Comparison of ENCODE assay signal across 12 cellular contexts in the genomic region with DNA sequence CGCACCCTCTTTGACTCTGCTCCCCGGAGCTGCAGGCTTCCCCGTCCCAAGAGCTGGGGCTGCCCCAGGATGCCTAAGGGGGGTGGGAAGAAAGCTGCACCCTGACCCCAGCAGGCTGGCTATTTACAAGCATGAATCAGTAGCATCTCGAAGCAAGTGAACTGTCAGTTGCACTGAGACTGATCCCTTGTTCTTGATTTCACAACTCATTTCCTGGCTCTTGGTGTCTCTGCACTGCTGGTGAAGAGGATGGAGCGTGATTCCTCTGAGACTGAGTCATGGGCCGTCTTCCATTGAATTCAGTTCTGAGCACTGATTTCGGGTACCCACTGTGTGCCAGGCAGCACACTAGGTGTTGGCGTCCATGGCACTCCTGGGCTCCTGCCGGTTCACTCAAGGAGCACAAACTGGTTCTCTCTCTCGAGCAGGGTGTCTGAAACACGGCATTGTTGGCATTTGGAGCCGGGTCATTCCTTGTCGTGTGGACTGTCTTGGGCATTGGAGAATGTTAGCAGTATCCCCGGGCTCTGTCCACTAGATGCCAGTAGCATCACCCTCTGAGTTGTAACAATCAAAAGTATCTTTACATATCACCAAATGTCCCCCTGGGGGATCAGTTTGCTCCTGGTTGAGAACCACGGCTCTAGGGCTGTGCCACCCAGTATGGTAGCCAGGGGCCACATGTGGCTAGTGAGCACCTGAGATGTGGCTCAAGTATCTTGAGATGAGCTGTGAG.
DNase-seq lines count a peak whose midpoint lies in the region; ATAC-seq, FAIRE-seq and TF ChIP-seq lines count a peak whose summit lies in the region.
"Had no signal": no experiment of that assay in that cellular context is flagged by ENCODE, and none has a peak within 500 bp of the region (broad histone marks: within the 10 kb centered on the region; RNA-seq: fewer than 3 reads in every experiment).

No MANE protein-coding gene starts in this region.

- H3K27ac ChIP-seq in lower lobe of right lung: peak overlapping the region; percentile 13
- H3K27ac ChIP-seq: body of pancreas had no signal

- H3K27ac Mint-ChIP-seq in type B pancreatic cell: no peak overlapping the region

- no peaks in the 10 kb centered on the region for H3K36me3 Mint-ChIP-seq in type B pancreatic cell

- H3K4me1 ChIP-seq in lower lobe of right lung: peaks cover 30% of the 10 kb centered on the region
- H3K4me1 ChIP-seq: body of pancreas had no signal

- peak; percentile 36 for TF ChIP-seq CTCF in astrocyte of the cerebellum (IDR thresholded peaks at IDR 0.05; ENCODE audit: low read depth, low read length, missing control alignments)
- no peak for TF ChIP-seq CTCF in lower lobe of right lung (IDR thresholded peaks at IDR 0.05)
- TF ChIP-seq CTCF in type B pancreatic cell (conservative IDR thresholded peaks at IDR 0.05): no peak

- no peaks in the 10 kb centered on the region for H3K9me3 ChIP-seq in lower lobe of right lung
- H3K9me3 ChIP-seq: body of pancreas had no signal

- H3K27me3 Mint-ChIP-seq in type B pancreatic cell: no peaks in the 10 kb centered on the region

- H3K4me1 Mint-ChIP-seq in type B pancreatic cell (ENCODE audit: unreplicated experiment): no peaks in the 10 kb centered on the region

- no peaks in the 10 kb centered on the region for H3K9me3 Mint-ChIP-seq in type B pancreatic cell

- in situ Hi-C loops in astrocyte of the cerebellum (cut with HindIII; ENCODE audit: low sequenced_read_pairs): no loop called here

- intact Hi-C loops in lower lobe of right lung (cut with DNase I): no loop called here

- ATAC-seq in lower lobe of right lung (peak; percentile 48 to 61), HG03045 (IDR thresholded peaks at IDR 0.05; ENCODE audit: unreplicated experiment) (no peak), HG02623 (IDR thresholded peaks at IDR 0.05; ENCODE audit: unreplicated experiment) (no peak)
- ATAC-seq: body of pancreas had no signal

- no peak overlapping the region for H3K4me3 Mint-ChIP-seq in type B pancreatic cell

- DNase-seq in AG08396 (ENCODE audit: low spot score) (peak; percentile 60), HTR-8/SVneo (ENCODE audit: insufficient read length, low spot score) (peak; percentile 80), astrocyte of the cerebellum (ENCODE audit: low read depth) (no peak), lower lobe of right lung (no peak), type B pancreatic cell (ENCODE audit: extremely low spot score, unreplicated experiment) (no peak), retina (no peak)
- DNase-seq: GDM1, midbrain, T-helper 9 cell had no signal

- no peak overlapping the region for H3K4me3 ChIP-seq in astrocyte of the cerebellum (ENCODE audit: low read depth, low read length)
- no peak overlapping the region for H3K4me3 ChIP-seq in lower lobe of right lung
- H3K4me3 ChIP-seq: body of pancreas had no signal

- peaks cover 6% of the 10 kb centered on the region for H3K36me3 ChIP-seq in lower lobe of right lung

- H3K27me3 ChIP-seq in lower lobe of right lung (ENCODE audit: low read depth): no peaks in the 10 kb centered on the region
- H3K27me3 ChIP-seq: body of pancreas had no signal

- peak; percentile 96 for FAIRE-seq in HTR-8/SVneo (lab: Jason Lieb, UNC)

Comparison
In these comparisons a context has a peak if more than half of its experiments do, and no peak if none do; other contexts are left out.
1. DNase-seq: peak in AG08396 (single experiment) and HTR-8/SVneo (single experiment); none in astrocyte of the cerebellum (single experiment), lower lobe of right lung (single experiment), type B pancreatic cell (single experiment) and retina (single experiment).
2. ATAC-seq: peak in lower lobe of right lung (2 of 2); none in HG03045 (single experiment) and HG02623 (single experiment).